ENCODE assay signal across 25 cellular contexts in genomic region chrX:69018416-69019072, GRCh38.
A peak's percentile ranks its signal among the peaks of the same experiment; 100 is the strongest.
DNase-seq lines count a peak whose midpoint lies in the region; ATAC-seq and TF ChIP-seq lines count a peak whose summit lies in the region.
"Had no signal": no experiment of that assay in that cellular context is flagged by ENCODE, and none has a peak within 500 bp of the region (broad histone marks: within the 10 kb centered on the region; RNA-seq: fewer than 3 reads in every experiment).

No MANE protein-coding gene starts in this region.

- WGBS in esophagus muscularis mucosa, result 79% methylated on average over 5 of the region's 8 CpGs

- H3K9me3 ChIP-seq in esophagus muscularis mucosa (no peaks in the 10 kb centered on the region), MG63 (no peaks in the 10 kb centered on the region)
- H3K9me3 ChIP-seq: SJCRH30 had no signal

- TF ChIP-seq CTCF in GM13977 (IDR thresholded peaks at IDR 0.05; ENCODE audit: extremely low read depth, insufficient read depth, missing control alignments), result no peak
- no peak for TF ChIP-seq CTCF in esophagus muscularis mucosa (IDR thresholded peaks at IDR 0.05)

- H3K27me3 ChIP-seq in esophagus muscularis mucosa, result no peaks in the 10 kb centered on the region
- no peaks in the 10 kb centered on the region for H3K27me3 ChIP-seq in MG63
- H3K27me3 ChIP-seq: SJCRH30 had no signal

- H3K27ac ChIP-seq in esophagus muscularis mucosa (replicated peaks in 1 of 4), result no peak overlapping the region
- H3K27ac ChIP-seq: 22Rv1, C4-2B, SJCRH30 had no signal

- in situ Hi-C loops in GM13977 (cut with MboI; ENCODE audit: low pct_unique_long_range_greater_than_20kb, low sequenced_read_pairs, unreplicated experiment), result no loop called here

- no peak for TF ChIP-seq POLR2A in esophagus muscularis mucosa (IDR thresholded peaks at IDR 0.05; ENCODE audit: low read depth)

- intact Hi-C loops in activated CD4-positive, alpha-beta T cell treated with anti-CD3 and anti-CD28 coated beads, Interleukin-2, amount 10 ng/mL, durations not matched to agents 24 days and 14 days (cut with micrococcal nuclease), result no loop called here
- intact Hi-C loops in esophagus muscularis mucosa (cut with DNase I), result no loop called here

- no peaks in the 10 kb centered on the region for H3K4me1 Mint-ChIP-seq in activated CD4-positive, alpha-beta T cell treated with anti-CD3 and anti-CD28 coated beads, Interleukin-2, amount 10 ng/mL, durations not matched to agents 24 days and 14 days
- H3K4me1 Mint-ChIP-seq: CD8-positive, alpha-beta memory T cell had no signal

- H3K4me1 ChIP-seq in esophagus muscularis mucosa, result peaks cover 4 to 20% (median 13%) of the 10 kb centered on the region in 4 donors
- H3K4me1 ChIP-seq: SJCRH30 had no signal

- no peaks in the 10 kb centered on the region for H3K36me3 ChIP-seq in esophagus muscularis mucosa
- no peaks in the 10 kb centered on the region for H3K36me3 ChIP-seq in MG63
- H3K36me3 ChIP-seq: SJCRH30 had no signal

- no peak overlapping the region for H3K4me3 Mint-ChIP-seq in activated CD4-positive, alpha-beta T cell treated with anti-CD3 and anti-CD28 coated beads, Interleukin-2, amount 10 ng/mL, durations not matched to agents 24 days and 14 days
- H3K4me3 Mint-ChIP-seq: CD8-positive, alpha-beta memory T cell had no signal

- ATAC-seq in HG03108 (IDR thresholded peaks at IDR 0.05; ENCODE audit: unreplicated experiment), result no peak
- ATAC-seq: Panc1 had no signal

- DNase-seq in activated CD4-positive, alpha-beta T cell treated with anti-CD3 and anti-CD28 coated beads, Interleukin-2, amount 10 ng/mL, durations not matched to agents 24 days and 14 days, result peak; percentile 8
- DNase-seq in activated CD4-positive, alpha-beta T cell treated with anti-CD3 and anti-CD28 coated beads, Interleukin-2, amount 50 U/mL, for 4 hours, result no peak
- DNase-seq in GM13977 (ENCODE audit: low spot score) (peak; percentile 5), esophagus muscularis mucosa (ENCODE audit: extremely low spot score) (peak; percentile 31), lung microvascular endothelial cell (ENCODE audit: low read depth in 2 of 2) (peak; percentile 54 to 87), mesenteric fat pad (ENCODE audit: low spot score) (no peak), MG63 (no peak)
- DNase-seq: ACHN; AML-193; Calu3; CD8-positive, alpha-beta memory T cell; DMS153; Karpas-422; NCI-H1694; NCI-H2081; NCI-H2171; NCI-H345; NCI-H524; NCI-H774; NK-92 treated with Interleukin-12 subunit alpha and Interleukin-12 subunit beta, amount 100 ng/mL, for 24 hours; SJCRH30 had no signal

- H3K27me3 Mint-ChIP-seq in activated CD4-positive, alpha-beta T cell treated with anti-CD3 and anti-CD28 coated beads, Interleukin-2, amount 10 ng/mL, durations not matched to agents 24 days and 14 days, result no peaks in the 10 kb centered on the region
- H3K27me3 Mint-ChIP-seq: CD8-positive, alpha-beta memory T cell had no signal

- H3K4me3 ChIP-seq in esophagus muscularis mucosa (no peak overlapping the region), MG63 (no peak overlapping the region)
- H3K4me3 ChIP-seq: SJCRH30 had no signal

- H3K36me3 Mint-ChIP-seq in activated CD4-positive, alpha-beta T cell treated with anti-CD3 and anti-CD28 coated beads, Interleukin-2, amount 10 ng/mL, durations not matched to agents 24 days and 14 days (ENCODE audit: low read depth), result no peaks in the 10 kb centered on the region
- H3K36me3 Mint-ChIP-seq: CD8-positive, alpha-beta memory T cell had no signal

- TF ChIP-seq EP300 in esophagus muscularis mucosa (IDR thresholded peaks at IDR 0.05), result no peak

- H3K27ac Mint-ChIP-seq in activated CD4-positive, alpha-beta T cell treated with anti-CD3 and anti-CD28 coated beads, Interleukin-2, amount 10 ng/mL, durations not matched to agents 24 days and 14 days, result no peak overlapping the region
- H3K27ac Mint-ChIP-seq: CD8-positive, alpha-beta memory T cell had no signal

- no peaks in the 10 kb centered on the region for H3K9me3 Mint-ChIP-seq in activated CD4-positive, alpha-beta T cell treated with anti-CD3 and anti-CD28 coated beads, Interleukin-2, amount 10 ng/mL, durations not matched to agents 24 days and 14 days

Comparison
In these comparisons a context has a peak if more than half of its experiments do, and no peak if none do; other contexts are left out.
1. DNase-seq: peak in activated CD4-positive, alpha-beta T cell treated with anti-CD3 and anti-CD28 coated beads, Interleukin-2, amount 10 ng/mL, durations not matched to agents 24 days and 14 days (single experiment), GM13977 (single experiment), esophagus muscularis mucosa (single experiment) and lung microvascular endothelial cell (2 of 2); none in activated CD4-positive, alpha-beta T cell treated with anti-CD3 and anti-CD28 coated beads, Interleukin-2, amount 50 U/mL, for 4 hours (0 of 2), mesenteric fat pad (single experiment) and MG63 (single experiment).